ENCODE assay signal across 28 cellular contexts in the genomic region with DNA sequence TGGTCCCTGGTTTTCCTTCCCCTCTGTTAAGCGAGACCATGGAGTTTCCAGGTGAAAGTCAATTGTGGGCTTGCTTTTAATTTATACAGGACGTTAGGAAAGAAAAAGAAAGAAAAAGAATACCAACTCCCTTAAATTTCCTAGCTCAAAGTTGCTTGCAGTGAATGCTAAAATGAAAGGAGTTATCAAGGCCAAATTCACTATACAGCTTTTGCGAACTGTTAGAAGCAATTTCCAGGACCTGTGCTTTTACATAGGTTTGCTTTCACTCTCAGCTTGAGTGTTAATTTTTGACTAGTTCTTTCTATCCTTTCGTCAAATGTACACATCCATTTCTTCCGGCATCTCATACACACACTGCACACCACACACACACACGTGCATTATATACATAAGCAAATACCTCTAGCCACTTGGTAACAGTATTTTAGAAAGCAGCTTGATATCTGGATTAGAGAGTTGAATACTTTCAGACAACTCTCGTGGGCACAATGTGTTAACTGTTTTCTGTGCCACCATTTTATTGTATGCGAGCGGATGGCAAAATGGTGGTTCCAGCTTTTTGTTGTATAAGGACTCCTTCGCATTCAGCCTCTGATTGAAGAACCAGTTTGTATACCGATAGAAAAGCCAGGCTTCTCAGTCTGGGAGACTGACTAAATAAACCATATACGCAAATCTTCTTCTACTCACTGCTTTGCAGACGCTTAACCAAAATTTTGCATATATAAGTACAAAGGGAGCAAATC.
DNase-seq lines count a peak whose midpoint lies in the region; ATAC-seq, FAIRE-seq and TF ChIP-seq lines count a peak whose summit lies in the region.
"Had no signal": no experiment of that assay in that cellular context is flagged by ENCODE, and none has a peak within 500 bp of the region (broad histone marks: within the 10 kb centered on the region; RNA-seq: fewer than 3 reads in every experiment).

No MANE protein-coding gene starts in this region.

- TF ChIP-seq CTCF in HCT116 (IDR thresholded peaks at IDR 0.05 in 2 of 3, conservative IDR thresholded peaks at IDR 0.05 in 1 of 3; ENCODE audit: borderline replicate concordance in 1 of 3, insufficient read depth in 1 of 3, low read depth in 2 of 3, low read length in 2 of 3): no peak
- TF ChIP-seq CTCF in OCI-LY1 (IDR thresholded peaks at IDR 0.05; ENCODE audit: low read length): no peak
- no peak for TF ChIP-seq CTCF in kidney (IDR thresholded peaks at IDR 0.05; ENCODE audit: borderline replicate concordance, extremely low read depth, insufficient read depth)
- TF ChIP-seq CTCF in HepG2 (CRISPR knock-in tag; IDR thresholded peaks at IDR 0.05): no peak
- no peak for TF ChIP-seq CTCF in hepatocyte (IDR thresholded peaks at IDR 0.05; ENCODE audit: poor library complexity)

- H3K9me3 ChIP-seq in HCT116 (ENCODE audit: control insufficient read depth in 1 of 2, insufficient read depth in 1 of 2, low read depth in 1 of 2, low read length in 2 of 2): no peaks in the 10 kb centered on the region
- no peaks in the 10 kb centered on the region for H3K9me3 ChIP-seq in OCI-LY1 (ENCODE audit: low read length)
- no peaks in the 10 kb centered on the region for H3K9me3 ChIP-seq in kidney (ENCODE audit: control insufficient read depth in 1 of 2, low read length in 2 of 2)
- H3K9me3 ChIP-seq in HepG2 (ENCODE audit: low read length): no peaks in the 10 kb centered on the region
- no peaks in the 10 kb centered on the region for H3K9me3 ChIP-seq in hepatocyte (ENCODE audit: low read depth)
- H3K9me3 ChIP-seq: left ventricle myocardium inferior, vagina had no signal

- H3K27me3 ChIP-seq in HCT116 (ENCODE audit: insufficient read depth, low read length) (no peaks in the 10 kb centered on the region), OCI-LY1 (ENCODE audit: insufficient read depth, low read length) (no peaks in the 10 kb centered on the region), HepG2 (ENCODE audit: control insufficient read depth in 1 of 2, insufficient read depth in 2 of 2, low read length in 2 of 2) (peaks cover 0 to 36% of the 10 kb centered on the region in 2 experiments; a peak in 2 of 5 replicates), hepatocyte (peaks cover 33% of the 10 kb centered on the region)
- H3K27me3 ChIP-seq: vagina had no signal

- H3K4me3 ChIP-seq in HCT116 (replicated peaks in 1 of 2; ENCODE audit: low read depth in 1 of 2, low read length in 2 of 2): no peak overlapping the region
- H3K4me3 ChIP-seq in OCI-LY1 (ENCODE audit: low read depth, low read length, poor library complexity, severe bottlenecking): no peak overlapping the region
- H3K4me3 ChIP-seq in kidney (ENCODE audit: low read length in 2 of 2): peak overlapping the region; percentile 1 to 38
- no peak overlapping the region for H3K4me3 ChIP-seq in HepG2 (replicated peaks in 1 of 3; ENCODE audit: insufficient read depth in 1 of 3, low read depth in 2 of 3, low read length in 3 of 3)
- no peak overlapping the region for H3K4me3 ChIP-seq in hepatocyte
- H3K4me3 ChIP-seq: left ventricle myocardium inferior, smooth muscle cell, vagina had no signal

- POLR2A ChIA-PET in HCT116 (lab: Charles Lee): interaction anchor here (0.5 to 0.6 kb wide), 2 partner anchors 18 to 595 kb away, joined by 3 read pairs; no protein-coding TSS in a partner anchor
- POLR2A ChIA-PET in HepG2 (lab: Yijun Ruan, JAX): no interaction called here

- 23% methylated on average over 13 of the region's 13 CpGs for WGBS in HepG2 (ENCODE audit: low lambda C conversion rate)
- WGBS in hepatocyte (ENCODE audit: low lambda C conversion rate, missing lambda C conversion rate): 88% methylated on average over 13 of the region's 13 CpGs

- RAD21 ChIA-PET in HCT116 (lab: Charles Lee; ENCODE audit: low non-redundant PET in 1 of 2, low total read pairs in 2 of 2, uncharacterized antibody in 2 of 2, unreplicated experiment in 2 of 2): no interaction called here

- in situ Hi-C loops in HepG2 (cut with HindIII; ENCODE audit: extremely low pct_ligation_motif_present, low pct_unique_long_range_greater_than_20kb): loop anchor here (25.0 kb wide), 1 partner anchor 964 kb away; no protein-coding TSS in a partner anchor

- BruUV-seq in HCT116 (replicated peaks; lab: Mats Ljungman, UMichigan) (no TSS peak), HepG2 (replicated peaks; lab: Mats Ljungman, UMichigan) (no TSS peak)

- no peak for FAIRE-seq in kidney (lab: Jason Lieb, UNC)
- FAIRE-seq in HepG2 (lab: Jason Lieb, UNC): no peak

- peak overlapping the region; percentile 53 for H2AFZ ChIP-seq in HCT116 (ENCODE audit: low read depth, low read length, poor library complexity, severe bottlenecking)
- H2AFZ ChIP-seq in OCI-LY1 (ENCODE audit: low read length): peak overlapping the region; percentile 23; the same call in 1 of the 2 replicates
- H2AFZ ChIP-seq in HepG2 (ENCODE audit: low read length): no peak overlapping the region
- no peak overlapping the region for H2AFZ ChIP-seq in hepatocyte

- intact Hi-C loops in HCT116 (cut with micrococcal nuclease) (loop anchor here (5.0 to 10.0 kb wide), 4 partner anchors 99 to 1106 kb away; no protein-coding TSS in a partner anchor), kidney (cut with DNase I) (no loop called here), HepG2 (cut with micrococcal nuclease; ENCODE audit: unreplicated experiment) (loop anchor here (10.0 kb wide), 1 partner anchor 164 kb away; no protein-coding TSS in a partner anchor)

- H3K9ac ChIP-seq in HCT116 (ENCODE audit: low read length): no peak overlapping the region
- no peak overlapping the region for H3K9ac ChIP-seq in OCI-LY1 (ENCODE audit: low read length)
- peak overlapping the region in 1 of 2 donors; percentile 46 for H3K9ac ChIP-seq in kidney (ENCODE audit: low read length in 2 of 2)
- no peak overlapping the region for H3K9ac ChIP-seq in HepG2 (ENCODE audit: insufficient read depth, low read depth, low read length)

- H3K4me2 ChIP-seq in HCT116 (ENCODE audit: low read length) (no peak overlapping the region), OCI-LY1 (ENCODE audit: low read length) (peak overlapping the region; percentile 12; the same call in 1 of the 2 replicates), HepG2 (ENCODE audit: low read depth, low read length) (no peak overlapping the region), hepatocyte (no peak overlapping the region)
- H3K4me2 ChIP-seq: smooth muscle cell had no signal

- ATAC-seq in HCT116 (no peak), HepG2 (no peak)
- ATAC-seq: activated naive CD8-positive, alpha-beta T cell treated with anti-CD3 and anti-CD28 coated beads, Interleukin-2, amount 50 U/mL, for 24 hours; activated T-cell treated with anti-CD3 and anti-CD28 coated beads, Interleukin-2, amount 50 U/mL, for 72 hours; esophagus mucosa; right cardiac atrium; stimulated activated naive CD8-positive, alpha-beta T cell treated with anti-CD3 and anti-CD28 coated beads, Interleukin-15, Interleukin-2, amounts not matched to agents 100 U/mL and 50 U/mL, for 24 hours had no signal

- DNase-seq in DMS153 (lab: John Stamatoyannopoulos, UW) (peak; percentile 59), HCT116 (ENCODE audit: low read depth, low spot score) (no peak), kidney (no peak), HepG2 (ENCODE audit: low spot score) (no peak), hepatocyte (ENCODE audit: low spot score) (no peak)
- DNase-seq in activated CD8-positive, alpha-beta memory T cell treated with anti-CD3 and anti-CD28 coated beads for 24 hours: no peak
- DNase-seq: activated CD4-positive, alpha-beta T cell treated with anti-CD3 and anti-CD28 coated beads, Interleukin-2, amount 50 U/mL, for 48 hours; activated CD4-positive, CD25-positive, alpha-beta regulatory T cell treated with anti-CD3 and anti-CD28 coated beads, Interleukin-2, amount 50 U/mL, for 72 hours; activated naive CD8-positive, alpha-beta T cell treated with anti-CD3 and anti-CD28 coated beads, Interleukin-2, amount 50 U/mL, for 24 hours; activated T-cell treated with anti-CD3 and anti-CD28 coated beads, Interleukin-2, amount 50 U/mL, for 72 hours; CD8-positive, alpha-beta memory T cell; central memory CD4-positive, alpha-beta T cell; cortex of kidney; DMS 273 treated with DMSO at 0.1 percent for 48 hours; foreskin fibroblast; IMR-90; islet precursor cell; left ventricle myocardium inferior; NCI-H187 treated with DMSO at 0.1 percent for 48 hours; NCI-H2171 treated with DMSO at 0.1 percent for 48 hours; NCI-H524 treated with DMSO at 0.1 percent for 48 hours; right cardiac atrium; stimulated activated CD4-positive, alpha-beta T cell treated with anti-CD3 and anti-CD28 coated beads, Interleukin-2, amount 100 ng/mL, for 24 hours; stimulated activated naive CD8-positive, alpha-beta T cell treated with anti-CD3 and anti-CD28 coated beads, Interleukin-15, Interleukin-2, amounts not matched to agents 100 U/mL and 50 U/mL, for 24 hours had no signal

- no peaks in the 10 kb centered on the region for H3K9me2 ChIP-seq in HCT116 (ENCODE audit: insufficient read depth)
- H3K9me2 ChIP-seq in OCI-LY1 (ENCODE audit: low read depth, low read length): no peaks in the 10 kb centered on the region
- no peaks in the 10 kb centered on the region for H3K9me2 ChIP-seq in hepatocyte (replicated peaks; ENCODE audit: insufficient read depth)

- H3K36me3 ChIP-seq in HCT116 (ENCODE audit: control insufficient read depth in 1 of 2, insufficient read depth in 2 of 2, low read length in 2 of 2) (no peaks in the 10 kb centered on the region), OCI-LY1 (ENCODE audit: insufficient read depth, low read length) (no peaks in the 10 kb centered on the region), kidney (ENCODE audit: control insufficient read depth in 1 of 2, insufficient read depth in 2 of 2, low read length in 2 of 2) (no peaks in the 10 kb centered on the region), HepG2 (replicated peaks in 1 of 2; ENCODE audit: control insufficient read depth in 1 of 2, insufficient read depth in 2 of 2, low read length in 2 of 2) (no peaks in the 10 kb centered on the region), hepatocyte (replicated peaks; ENCODE audit: insufficient read depth, low read depth) (no peaks in the 10 kb centered on the region)
- H3K36me3 ChIP-seq: left ventricle myocardium inferior, vagina had no signal

- H3F3A ChIP-seq in OCI-LY1 (ENCODE audit: insufficient read depth, low read length): no peaks in the 10 kb centered on the region

- no peak for TF ChIP-seq EP300 in HepG2 (IDR thresholded peaks at IDR 0.05; ENCODE audit: low read depth in 2 of 2, low read length in 2 of 2)
- TF ChIP-seq EP300 in HepG2 (CRISPR knock-in tag; IDR thresholded peaks at IDR 0.05; ENCODE audit: borderline replicate concordance): no peak

- no peaks in the 10 kb centered on the region for H3K79me2 ChIP-seq in HCT116 (ENCODE audit: insufficient read depth, low read length)
- H3K79me2 ChIP-seq in OCI-LY1 (ENCODE audit: insufficient read depth, low read length): no peaks in the 10 kb centered on the region
- no peaks in the 10 kb centered on the region for H3K79me2 ChIP-seq in HepG2 (ENCODE audit: insufficient read depth, low read length)
- H3K79me2 ChIP-seq in hepatocyte: no peaks in the 10 kb centered on the region

- H4K20me1 ChIP-seq in HCT116 (ENCODE audit: insufficient read depth): no peaks in the 10 kb centered on the region
- no peaks in the 10 kb centered on the region for H4K20me1 ChIP-seq in OCI-LY1 (ENCODE audit: insufficient read depth, low read length)
- H4K20me1 ChIP-seq in HepG2 (ENCODE audit: insufficient read depth, low read length): no peaks in the 10 kb centered on the region
- H4K20me1 ChIP-seq in hepatocyte (ENCODE audit: insufficient read depth, poor library complexity, severe bottlenecking): no peaks in the 10 kb centered on the region

- TF ChIP-seq POLR2A in HCT116 (IDR thresholded peaks at IDR 0.05; ENCODE audit: borderline replicate concordance, extremely low read depth, insufficient read depth, insufficient read length): no peak
- TF ChIP-seq POLR2A in HepG2 (IDR thresholded peaks at IDR 0.05; ENCODE audit: insufficient read depth in 1 of 2, low read depth in 2 of 2, low read length in 2 of 2): no peak

- TF ChIP-seq RAD21 in HCT116 (IDR thresholded peaks at IDR 0.05; ENCODE audit: low read depth) (no peak), HepG2 (CRISPR knock-in tag; IDR thresholded peaks at IDR 0.05) (no peak)

- H3K27ac ChIP-seq in HCT116 (ENCODE audit: low read depth, low read length) (no peak overlapping the region), OCI-LY1 (ENCODE audit: low read depth, low read length, poor library complexity, severe bottlenecking) (no peak overlapping the region), kidney (ENCODE audit: low read depth in 2 of 2, low read length in 2 of 2) (peak overlapping the region in 1 of 2 donors; percentile 55), HepG2 (ENCODE audit: extremely low read length, insufficient read depth, low read length) (no peak overlapping the region), hepatocyte (no peak overlapping the region)
- H3K27ac ChIP-seq: left ventricle myocardium inferior, vagina had no signal

- H3K4me1 ChIP-seq in HCT116 (ENCODE audit: control insufficient read depth in 1 of 2, insufficient read depth in 2 of 2, low read length in 2 of 2) (peaks cover 2 to 13% of the 10 kb centered on the region in 2 experiments; a peak in 2 of 4 replicates), OCI-LY1 (ENCODE audit: insufficient read depth, low read length, severe bottlenecking) (no peaks in the 10 kb centered on the region), kidney (ENCODE audit: control insufficient read depth in 1 of 2, insufficient read depth in 1 of 2, low read depth in 1 of 2, low read length in 2 of 2) (peaks cover 0 to 11% of the 10 kb centered on the region in 2 donors), HepG2 (ENCODE audit: insufficient read depth, low read length) (no peaks in the 10 kb centered on the region), hepatocyte (ENCODE audit: insufficient read depth) (no peaks in the 10 kb centered on the region)
- H3K4me1 ChIP-seq: vagina had no signal

- CTCF ChIA-PET in HCT116 (lab: Charles Lee): interaction anchor here (0.7 to 2.6 kb wide), 19 partner anchors 7 to 540 kb away, joined by 3 to 36 read pairs (median 6); no protein-coding TSS in a partner anchor
- CTCF ChIA-PET in HepG2 (lab: Yijun Ruan, JAX; ENCODE audit: low intra/inter-chr PET ratio, low total read pairs): interaction anchor here (3.1 kb wide), 1 partner anchor 523 kb away, joined by 44 read pairs; no protein-coding TSS in a partner anchor

Comparison
In these comparisons a context has a peak if more than half of its experiments do, and no peak if none do; other contexts are left out.
1. H2AFZ ChIP-seq: peak in HCT116 (single experiment) and OCI-LY1 (single experiment); none in HepG2 (single experiment) and hepatocyte (single experiment).
2. H3K4me3 ChIP-seq: peak in kidney (2 of 2); none in HCT116 (0 of 2), OCI-LY1 (single experiment), HepG2 (0 of 3) and hepatocyte (single experiment).